In genomic region chr3:138598534-138598933, GRCh38 we compare ENCODE assay signal across 7 cellular contexts.
"Had no signal": no experiment of that assay in that cellular context is flagged by ENCODE, and none has a peak within 500 bp of the region (broad histone marks: within the 10 kb centered on the region; RNA-seq: fewer than 3 reads in every experiment).

No MANE protein-coding gene starts in this region.

- ATAC-seq: GM23338, K562 had no signal

- H3K4me3 ChIP-seq: GM23338, K562 had no signal

- H2AFZ ChIP-seq: GM23338 had no signal

- DNase-seq: H9, HCEC 1CT, HFFc6, IMR-90, KG1 had no signal
